ENCODE assay signal across 8 cellular contexts in the genomic region with DNA sequence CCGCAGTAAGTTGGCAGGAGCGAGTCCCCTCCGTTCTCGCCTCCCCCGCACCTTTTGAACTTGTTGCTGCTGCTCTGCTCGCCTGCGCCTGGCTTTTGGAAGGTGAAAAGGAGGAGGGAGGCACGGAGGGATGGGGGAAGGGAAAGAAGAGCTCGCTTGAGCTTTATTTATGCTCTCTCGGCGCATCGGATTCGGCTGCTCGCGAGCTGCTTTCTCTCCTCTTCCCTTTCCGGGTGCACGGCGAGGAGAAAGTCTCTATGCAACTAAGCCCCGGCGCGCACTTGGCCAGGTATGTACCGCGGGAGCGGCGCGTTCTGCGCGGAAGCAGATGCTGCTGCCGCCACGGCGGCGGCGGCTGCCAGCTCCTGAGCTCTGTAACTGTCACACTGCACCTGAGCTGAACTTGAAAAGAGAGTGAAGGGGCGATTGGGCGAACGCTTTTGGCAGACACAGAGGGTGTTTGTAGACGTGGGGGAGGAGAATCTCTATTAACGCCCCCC. TPM values are rescaled to one million over a fixed set of nuclear protein-coding genes. Genes with fewer than 3 reads are reported as not detected.
DNase-seq lines count a peak whose midpoint lies in the region; ATAC-seq, FAIRE-seq and TF ChIP-seq lines count a peak whose summit lies in the region.

No MANE protein-coding gene starts in this region.

- TF ChIP-seq CTCF in endothelial cell of umbilical vein (IDR thresholded peaks at IDR 0.05; ENCODE audit: extremely low read depth in 1 of 2, insufficient read depth in 1 of 2, low read depth in 1 of 2, low read length in 2 of 2) (no peak), mesothelial cell of epicardium (IDR thresholded peaks at IDR 0.05; ENCODE audit: unreplicated experiment) (no peak)

- peaks cover 11% of the 10 kb centered on the region for H3K4me1 Mint-ChIP-seq in mesothelial cell of epicardium
- peaks cover 0 to 16% (median 3%) of the 10 kb centered on the region in 4 donors for H3K4me1 Mint-ChIP-seq in CD4-positive, alpha-beta memory T cell

- peaks cover 11% of the 10 kb centered on the region for H3K4me1 ChIP-seq in endothelial cell of umbilical vein (ENCODE audit: control insufficient read depth, extremely low read depth, insufficient read depth, low read length)
- no peaks in the 10 kb centered on the region for H3K4me1 ChIP-seq in CD4-positive, alpha-beta memory T cell (ENCODE audit: insufficient read depth, low read length)

- no peaks in the 10 kb centered on the region for H3K36me3 Mint-ChIP-seq in mesothelial cell of epicardium
- no peaks in the 10 kb centered on the region for H3K36me3 Mint-ChIP-seq in CD4-positive, alpha-beta memory T cell

- peak overlapping the region; percentile 33 to 68 (median 56) for H3K4me3 ChIP-seq in endothelial cell of umbilical vein (replicated peaks in 1 of 3; ENCODE audit: insufficient read depth in 1 of 3, low read depth in 1 of 3, low read length in 3 of 3)
- H3K4me3 ChIP-seq in CD4-positive, alpha-beta memory T cell (ENCODE audit: low read length in 2 of 2) = no peak overlapping the region

- H3K9me1 ChIP-seq in endothelial cell of umbilical vein (replicated peaks; ENCODE audit: control insufficient read depth, extremely low read depth, insufficient read depth, low read length) = no peaks in the 10 kb centered on the region

- no peak overlapping the region for H3K9ac ChIP-seq in endothelial cell of umbilical vein (replicated peaks; ENCODE audit: extremely low read depth, insufficient read depth, low read length)

- peak overlapping the region; percentile 90 for H3K4me2 ChIP-seq in endothelial cell of umbilical vein (ENCODE audit: insufficient read depth, low read length)

- peak overlapping the region; percentile 98 for H3K27ac Mint-ChIP-seq in mesothelial cell of epicardium
- H3K27ac Mint-ChIP-seq in CD4-positive, alpha-beta memory T cell = no peak overlapping the region

- H3K27ac ChIP-seq in endothelial cell of umbilical vein (ENCODE audit: insufficient read depth, low read depth, low read length) = no peak overlapping the region
- H3K27ac ChIP-seq in CD4-positive, alpha-beta memory T cell (ENCODE audit: low read depth, low read length) = no peak overlapping the region

- BruUV-seq in endothelial cell of umbilical vein (replicated peaks; lab: Mats Ljungman, UMichigan) = no TSS peak

- FAIRE-seq in endothelial cell of umbilical vein (lab: Jason Lieb, UNC) = no peak

- H3K9me3 Mint-ChIP-seq in mesothelial cell of epicardium = no peaks in the 10 kb centered on the region
- peaks cover 0 to 16% (median 8%) of the 10 kb centered on the region in 8 donors for H3K9me3 Mint-ChIP-seq in CD4-positive, alpha-beta memory T cell

- H3K27me3 ChIP-seq in endothelial cell of umbilical vein (ENCODE audit: control insufficient read depth in 2 of 2, insufficient read depth in 2 of 2, low read length in 2 of 2) = peaks cover 14 to 19% of the 10 kb centered on the region in 2 experiments
- H3K27me3 ChIP-seq in CD4-positive, alpha-beta memory T cell (ENCODE audit: insufficient read depth, low read length) = no peaks in the 10 kb centered on the region

- intact Hi-C loops in endothelial cell of umbilical vein (cut with micrococcal nuclease) = loop anchor here (5.0 to 10.0 kb wide), 2 partner anchors 129 to 451 kb away; no protein-coding TSS in a partner anchor
- intact Hi-C loops in CD4-positive, alpha-beta memory T cell (cut with micrococcal nuclease) = no loop called here

- peaks cover 30% of the 10 kb centered on the region for H3K27me3 Mint-ChIP-seq in mesothelial cell of epicardium (ENCODE audit: low read depth)
- peaks cover 2 to 7% of the 10 kb centered on the region in 2 donors for H3K27me3 Mint-ChIP-seq in CD4-positive, alpha-beta memory T cell

- H2AFZ ChIP-seq in endothelial cell of umbilical vein (ENCODE audit: low read depth, low read length) = peak overlapping the region; percentile 97

- no peaks in the 10 kb centered on the region for H3K79me2 ChIP-seq in endothelial cell of umbilical vein (ENCODE audit: control insufficient read depth, insufficient read depth, low read length)

- H3K36me3 ChIP-seq in endothelial cell of umbilical vein (ENCODE audit: control insufficient read depth in 2 of 2, extremely low read depth in 1 of 2, insufficient read depth in 2 of 2, low read length in 2 of 2) = no peaks in the 10 kb centered on the region
- no peaks in the 10 kb centered on the region for H3K36me3 ChIP-seq in CD4-positive, alpha-beta memory T cell (ENCODE audit: insufficient read depth, low read length)

- peak; percentile 70 for ATAC-seq in HG03175 (IDR thresholded peaks at IDR 0.05; ENCODE audit: unreplicated experiment)

- H3K9me3 ChIP-seq in endothelial cell of umbilical vein (replicated peaks; ENCODE audit: control insufficient read depth, insufficient read depth, low read length) = no peaks in the 10 kb centered on the region
- no peaks in the 10 kb centered on the region for H3K9me3 ChIP-seq in CD4-positive, alpha-beta memory T cell (ENCODE audit: control insufficient read depth in 1 of 2, low read length in 2 of 2)

- DNase-seq in COR-L47 (lab: John Stamatoyannopoulos, UW) (peak; percentile 81), GM19238 (ENCODE audit: insufficient read length, low spot score) (peak; percentile 34), NCI-H774 (lab: John Stamatoyannopoulos, UW) (peak; percentile 33), endothelial cell of umbilical vein (ENCODE audit: low read depth, low spot score) (peak; percentile 7), mesothelial cell of epicardium (ENCODE audit: low spot score in 2 of 2, unreplicated experiment in 2 of 2) (peak; percentile 51 to 64)
- no peak for DNase-seq in CD4-positive, alpha-beta memory T cell
- no peak for DNase-seq in stimulated activated CD4-positive, alpha-beta T cell treated with anti-CD3 and anti-CD28 coated beads, Interleukin-2, amount 100 ng/mL, for 48 hours

- TF ChIP-seq POLR2A in endothelial cell of umbilical vein (IDR thresholded peaks at IDR 0.05; ENCODE audit: low read depth, low read length) = no peak

- H3K4me3 Mint-ChIP-seq in mesothelial cell of epicardium = peak overlapping the region; percentile 100
- H3K4me3 Mint-ChIP-seq in CD4-positive, alpha-beta memory T cell = peak overlapping the region in 2 of 8 donors; percentile 22 to 58

- CTCF ChIA-PET in endothelial cell of umbilical vein (lab: Charles Lee) = interaction anchor here (1.0 to 1.8 kb wide), 7 partner anchors 35 to 1004 kb away, joined by 3 to 22 read pairs (median 5); no protein-coding TSS in a partner anchor
- CTCF ChIA-PET in CD4-positive, alpha-beta memory T cell (lab: Charles Lee; ENCODE audit: partially characterized antibody) = no interaction called here

- H4K20me1 ChIP-seq in endothelial cell of umbilical vein (replicated peaks; ENCODE audit: control insufficient read depth, extremely low read depth, insufficient read depth, low read length) = no peaks in the 10 kb centered on the region

- dilution Hi-C loops in endothelial cell of umbilical vein (cut with MboI; ENCODE audit: extremely low pct_ligation_motif_present, low sequenced_read_pairs) = no loop called here

- POLR2A ChIA-PET in endothelial cell of umbilical vein (lab: Charles Lee) = no interaction called here
- POLR2A ChIA-PET in CD4-positive, alpha-beta memory T cell (lab: Charles Lee; ENCODE audit: partially characterized antibody) = no interaction called here

TF ChIP-seq in endothelial cell of umbilical vein, 7 proteins besides CTCF, POLR2A, EP300 and RAD21:
- TF ChIP-seq MYC (IDR thresholded peaks at IDR 0.05; ENCODE audit: low read depth, low read length) (no peak), EZH2 (IDR thresholded peaks at IDR 0.05; ENCODE audit: borderline replicate concordance, low read depth, low read length, severe bottlenecking) (peak; percentile 49)

RNA-seq across cellular contexts. Expression of a gene that starts 0.6 kb away (rescaled TPM):
- total RNA-seq in endothelial cell of umbilical vein = 0.05 TPM in 1 of 2 replicates, not detected in the other
- not detected in 2 replicates for polyA plus RNA-seq in endothelial cell of umbilical vein
- polyA plus RNA-seq in endothelial cell of umbilical vein (2011; cell fraction: cytosol; rRNA removed) = not detected in 2 replicates
- polyA plus RNA-seq in endothelial cell of umbilical vein (2011; cell fraction: nucleus; rRNA removed) = 0.45 TPM in 1 of 2 replicates, not detected in the other
- polyA plus RNA-seq in endothelial cell of umbilical vein (2012) = 0.04 TPM in 1 of 2 replicates, not detected in the other
- polyA minus RNA-seq in endothelial cell of umbilical vein = 0.06 TPM in 1 of 2 replicates, not detected in the other
- not detected for polyA minus RNA-seq in endothelial cell of umbilical vein (2011; cell fraction: cytosol; rRNA and poly(A)+ RNA removed)
- polyA minus RNA-seq in endothelial cell of umbilical vein (2011; cell fraction: nucleus; rRNA and poly(A)+ RNA removed) = 0.14 and 0.19 TPM in 2 replicates
- total RNA-seq in mesothelial cell of epicardium = 3.2 to 3.9 TPM (median 3.7 TPM) in 3 replicates
- total RNA-seq in CD4-positive, alpha-beta memory T cell = not detected
- polyA plus RNA-seq in CD4-positive, alpha-beta memory T cell = not detected

Comparison
In these comparisons a context has a peak if more than half of its experiments do, and no peak if none do; other contexts are left out.
1. DNase-seq: peak in COR-L47 (single experiment), GM19238 (single experiment), NCI-H774 (single experiment), endothelial cell of umbilical vein (single experiment) and mesothelial cell of epicardium (2 of 2); none in CD4-positive, alpha-beta memory T cell (0 of 5) and stimulated activated CD4-positive, alpha-beta T cell treated with anti-CD3 and anti-CD28 coated beads, Interleukin-2, amount 100 ng/mL, for 48 hours (0 of 2).
2. H3K4me3 ChIP-seq: peak in endothelial cell of umbilical vein (3 of 3); none in CD4-positive, alpha-beta memory T cell (0 of 2).